In the genomic region with DNA sequence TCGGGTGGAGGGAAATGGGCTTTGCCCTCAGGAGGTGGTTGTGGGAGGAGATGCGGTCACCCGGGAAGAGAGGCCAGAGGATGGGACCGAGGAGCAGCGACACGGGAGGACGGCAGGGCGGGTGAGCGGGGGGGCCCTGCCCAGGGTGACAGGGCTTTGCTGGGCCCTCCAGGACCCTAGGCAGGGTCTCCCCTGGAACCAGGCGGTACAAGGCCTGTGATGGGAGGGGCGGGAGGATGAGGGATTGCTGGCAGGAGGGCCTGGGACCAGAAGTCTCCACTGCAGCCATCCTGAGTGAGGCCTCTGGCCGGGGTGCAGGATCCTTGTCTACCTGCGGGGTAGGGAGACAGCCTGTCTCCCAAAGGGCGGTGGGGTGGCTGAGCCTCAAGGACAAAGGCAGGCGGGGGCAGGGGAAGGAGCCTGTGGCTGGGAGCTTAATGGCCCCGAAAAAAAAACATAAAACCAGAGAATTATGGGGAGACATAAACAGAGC, we compare ENCODE assay signal across 21 cellular contexts.
DNase-seq lines count a peak whose midpoint lies in the region; ATAC-seq, FAIRE-seq and TF ChIP-seq lines count a peak whose summit lies in the region.
"Had no signal": no experiment of that assay in that cellular context is flagged by ENCODE, and none has a peak within 500 bp of the region (broad histone marks: within the 10 kb centered on the region; RNA-seq: fewer than 3 reads in every experiment).

No MANE protein-coding gene starts in this region.

- TF ChIP-seq RAD21 in HepG2 (CRISPR knock-in tag; IDR thresholded peaks at IDR 0.05): no peak

- intact Hi-C loops in HepG2 (cut with micrococcal nuclease; ENCODE audit: unreplicated experiment) (no loop called here), right lobe of liver (cut with DNase I) (no loop called here), vagina (cut with DNase I) (no loop called here), lower leg skin (cut with DNase I; ENCODE audit: low total_unique reads) (no loop called here)

- DNase-seq in HepG2 (ENCODE audit: low spot score): no peak
- no peak for DNase-seq in right lobe of liver
- no peak for DNase-seq in endodermal cell
- no peak for DNase-seq in neuronal stem cell (ENCODE audit: low spot score)
- DNase-seq in vagina (ENCODE audit: extremely low spot score in 2 of 2): no peak
- DNase-seq in lower leg skin (ENCODE audit: low spot score in 2 of 2): no peak
- no peak for DNase-seq in NCI-H69 (lab: John Stamatoyannopoulos, UW)
- DNase-seq: activated CD4-positive, alpha-beta T cell treated with anti-CD3 and anti-CD28 coated beads for 1 hour; activated gamma-delta T cell; anterior cingulate cortex; COR-L47; hippocampal formation; KBM-7; left colon; NCI-H1105; NCI-H446 treated with DMSO at 0.1 percent for 48 hours; SJCRH30; stimulated activated CD4-positive, alpha-beta T cell treated with anti-CD3 and anti-CD28 coated beads, Interleukin-1b, Interleukin-23, amount 100 ng/mL, for 48 hours; T-helper 9 cell had no signal

- H3K4me3 Mint-ChIP-seq in endodermal cell: no peak overlapping the region

- H3K27me3 ChIP-seq in HepG2 (ENCODE audit: control insufficient read depth in 1 of 2, insufficient read depth in 2 of 2, low read length in 2 of 2) (no peaks in the 10 kb centered on the region), right lobe of liver (no peaks in the 10 kb centered on the region), endodermal cell (ENCODE audit: control insufficient read depth, insufficient read depth, low read length, poor library complexity, severe bottlenecking) (no peaks in the 10 kb centered on the region), neuronal stem cell (ENCODE audit: control insufficient read depth in 3 of 3, insufficient read depth in 3 of 3, low read depth in 1 of 3, low read length in 3 of 3) (no peaks in the 10 kb centered on the region), vagina (no peaks in the 10 kb centered on the region)
- H3K27me3 ChIP-seq: SJCRH30 had no signal

- TF ChIP-seq EP300 in HepG2 (IDR thresholded peaks at IDR 0.05; ENCODE audit: low read depth in 2 of 2, low read length in 2 of 2): no peak
- TF ChIP-seq EP300 in HepG2 (CRISPR knock-in tag; IDR thresholded peaks at IDR 0.05; ENCODE audit: borderline replicate concordance): no peak

- peaks cover 5% of the 10 kb centered on the region for H3K36me3 Mint-ChIP-seq in endodermal cell (ENCODE audit: low read depth)

- H3K23ac ChIP-seq in neuronal stem cell (ENCODE audit: low read depth, low read length, poor library complexity): no peak overlapping the region

- H2BK15ac ChIP-seq in neuronal stem cell (ENCODE audit: low read length): no peak overlapping the region

- in situ Hi-C loops in HepG2 (cut with HindIII; ENCODE audit: extremely low pct_ligation_motif_present, low pct_unique_long_range_greater_than_20kb): no loop called here

- H4K91ac ChIP-seq in neuronal stem cell (ENCODE audit: low read depth, low read length, poor library complexity): no peak overlapping the region

- peaks cover 13% of the 10 kb centered on the region; the same call in 1 of the 2 replicates for H3K4me1 ChIP-seq in HepG2 (ENCODE audit: insufficient read depth, low read length)
- H3K4me1 ChIP-seq in right lobe of liver: peaks cover 0 to 3% (median 0%) of the 10 kb centered on the region in 4 donors
- H3K4me1 ChIP-seq in endodermal cell (ENCODE audit: control insufficient read depth, insufficient read depth, low read length): peaks cover 4% of the 10 kb centered on the region
- H3K4me1 ChIP-seq in neuronal stem cell (ENCODE audit: control insufficient read depth in 2 of 2, insufficient read depth in 1 of 2, low read depth in 1 of 2, low read length in 2 of 2): peaks cover 52 to 55% of the 10 kb centered on the region in 2 donors
- H3K4me1 ChIP-seq in vagina: peaks cover 78% of the 10 kb centered on the region

- H3K4ac ChIP-seq in neuronal stem cell (ENCODE audit: low read length): no peak overlapping the region

- TF ChIP-seq CTCF in HepG2 (CRISPR knock-in tag; IDR thresholded peaks at IDR 0.05): no peak
- no peak for TF ChIP-seq CTCF in right lobe of liver (IDR thresholded peaks at IDR 0.05)
- peak; percentile 40 for TF ChIP-seq CTCF in endodermal cell (conservative IDR thresholded peaks at IDR 0.05)
- TF ChIP-seq CTCF in vagina (IDR thresholded peaks at IDR 0.05): no peak
- no peak for TF ChIP-seq CTCF in lower leg skin (IDR thresholded peaks at IDR 0.05)

- H3K4me1 Mint-ChIP-seq in endodermal cell: peaks cover 5% of the 10 kb centered on the region

- TF ChIP-seq POLR2A in HepG2 (IDR thresholded peaks at IDR 0.05; ENCODE audit: insufficient read depth in 1 of 2, low read depth in 2 of 2, low read length in 2 of 2): no peak
- no peak for TF ChIP-seq POLR2A in right lobe of liver (IDR thresholded peaks at IDR 0.05)
- no peak for TF ChIP-seq POLR2A in vagina (IDR thresholded peaks at IDR 0.05)
- no peak for TF ChIP-seq POLR2A in lower leg skin (IDR thresholded peaks at IDR 0.05)

- H3K18ac ChIP-seq in neuronal stem cell (ENCODE audit: low read length): peak overlapping the region; percentile 92

- H3K79me2 ChIP-seq in HepG2 (ENCODE audit: insufficient read depth, low read length): no peaks in the 10 kb centered on the region

- H3K9me3 Mint-ChIP-seq in endodermal cell: no peaks in the 10 kb centered on the region

- BruUV-seq in HepG2 (replicated peaks; lab: Mats Ljungman, UMichigan): no TSS peak

- CTCF ChIA-PET in HepG2 (lab: Yijun Ruan, JAX; ENCODE audit: low intra/inter-chr PET ratio, low total read pairs): no interaction called here

- H3K4me3 ChIP-seq in HepG2 (replicated peaks in 1 of 3; ENCODE audit: insufficient read depth in 1 of 3, low read depth in 2 of 3, low read length in 3 of 3): no peak overlapping the region
- H3K4me3 ChIP-seq in right lobe of liver: no peak overlapping the region
- H3K4me3 ChIP-seq in endodermal cell (ENCODE audit: low read length): no peak overlapping the region
- no peak overlapping the region for H3K4me3 ChIP-seq in neuronal stem cell (ENCODE audit: low read length in 2 of 2)
- H3K4me3 ChIP-seq in vagina: no peak overlapping the region
- H3K4me3 ChIP-seq in lower leg skin (ENCODE audit: low read depth, poor library complexity, severe bottlenecking): no peak overlapping the region
- H3K4me3 ChIP-seq: SJCRH30 had no signal

- peaks cover 11% of the 10 kb centered on the region; the same call in 1 of the 2 replicates for H4K20me1 ChIP-seq in HepG2 (ENCODE audit: insufficient read depth, low read length)

- FAIRE-seq in HepG2 (lab: Jason Lieb, UNC): no peak

- H4K8ac ChIP-seq in neuronal stem cell (ENCODE audit: low read depth, low read length): no peak overlapping the region

- no peak overlapping the region for H2AFZ ChIP-seq in HepG2 (ENCODE audit: low read length)
- H2AFZ ChIP-seq in neuronal stem cell (ENCODE audit: low read length): no peak overlapping the region

- ATAC-seq in HepG2 (peak; percentile 18; the same call in 1 of the 3 replicates), right lobe of liver (no peak), GM21717 (IDR thresholded peaks at IDR 0.05; ENCODE audit: unreplicated experiment) (no peak)
- ATAC-seq: left colon had no signal

- H2AK5ac ChIP-seq in neuronal stem cell (ENCODE audit: low read depth, low read length): peak overlapping the region; percentile 82

- H3K36me3 ChIP-seq in HepG2 (replicated peaks in 1 of 2; ENCODE audit: control insufficient read depth in 1 of 2, insufficient read depth in 2 of 2, low read length in 2 of 2) (peaks cover 0 to 8% of the 10 kb centered on the region in 2 experiments; a peak in 2 of 5 replicates), right lobe of liver (no peaks in the 10 kb centered on the region), endodermal cell (ENCODE audit: control insufficient read depth, insufficient read depth, low read length) (peaks cover 3% of the 10 kb centered on the region), neuronal stem cell (replicated peaks in 1 of 2; ENCODE audit: control insufficient read depth in 2 of 2, insufficient read depth in 2 of 2, low read length in 2 of 2) (peaks cover 0 to 7% of the 10 kb centered on the region in 2 donors), vagina (no peaks in the 10 kb centered on the region)
- H3K36me3 ChIP-seq: SJCRH30 had no signal

- 75% methylated on average over 14 of the region's 16 CpGs for WGBS in HepG2 (ENCODE audit: low lambda C conversion rate)
- WGBS in right lobe of liver (ENCODE audit: insufficient coverage, low coverage, low lambda C conversion rate, missing lambda C conversion rate): 66% methylated on average over 8 of the region's 16 CpGs
- WGBS in endodermal cell (ENCODE audit: insufficient coverage in 1 of 2, insufficient read length in 1 of 2), 2 experiments: 87 to 91% methylated on average over 13 to 16 of the region's 16 CpGs
- no CpG with 5 or more reads among the region's 16 CpGs for WGBS in neuronal stem cell (ENCODE audit: extremely low coverage in 2 of 2, insufficient read length in 2 of 2, insufficient replicate concordance in 1 of 2), 2 donors
- WGBS in lower leg skin, 2 donors: 80 to 91% methylated on average over 16 of the region's 16 CpGs

- peaks cover 3% of the 10 kb centered on the region for H3K27me3 Mint-ChIP-seq in endodermal cell (ENCODE audit: insufficient read depth)

- no peak overlapping the region for H2BK120ac ChIP-seq in neuronal stem cell (ENCODE audit: low read depth, low read length)

- H3K27ac ChIP-seq in HepG2 (ENCODE audit: extremely low read length, insufficient read depth, low read length): no peak overlapping the region
- no peak overlapping the region for H3K27ac ChIP-seq in right lobe of liver
- peak overlapping the region; percentile 51 for H3K27ac ChIP-seq in endodermal cell (ENCODE audit: low read depth, low read length)
- no peak overlapping the region for H3K27ac ChIP-seq in neuronal stem cell (replicated peaks; ENCODE audit: low read length)
- peak overlapping the region; percentile 61 for H3K27ac ChIP-seq in vagina
- H3K27ac ChIP-seq: HL-60, SJCRH30 had no signal

- POLR2A ChIA-PET in HepG2 (lab: Yijun Ruan, JAX): no interaction called here

- H3K9ac ChIP-seq in HepG2 (ENCODE audit: insufficient read depth, low read depth, low read length): no peak overlapping the region
- H3K9ac ChIP-seq in endodermal cell (ENCODE audit: extremely low read depth, low read length, poor library complexity, severe bottlenecking): no peak overlapping the region
- H3K9ac ChIP-seq in neuronal stem cell (ENCODE audit: low read depth, low read length, poor library complexity): peak overlapping the region; percentile 17

- peak overlapping the region; percentile 44 for H3K27ac Mint-ChIP-seq in endodermal cell

- peak overlapping the region; percentile 94 for H3K14ac ChIP-seq in neuronal stem cell (ENCODE audit: low read length)

- no peak overlapping the region for H2BK12ac ChIP-seq in neuronal stem cell (ENCODE audit: low read length)

- H3K9me3 ChIP-seq in HepG2 (ENCODE audit: low read length): no peaks in the 10 kb centered on the region
- no peaks in the 10 kb centered on the region for H3K9me3 ChIP-seq in right lobe of liver
- H3K9me3 ChIP-seq in endodermal cell (ENCODE audit: control insufficient read depth, low read length): no peaks in the 10 kb centered on the region
- H3K9me3 ChIP-seq in neuronal stem cell (replicated peaks in 1 of 2; ENCODE audit: control insufficient read depth in 2 of 2, insufficient read depth in 1 of 2, low read depth in 1 of 2, low read length in 2 of 2): no peaks in the 10 kb centered on the region
- H3K9me3 ChIP-seq in vagina: no peaks in the 10 kb centered on the region
- H3K9me3 ChIP-seq: SJCRH30 had no signal

- H3K4me2 ChIP-seq in HepG2 (ENCODE audit: low read depth, low read length): no peak overlapping the region
- H3K4me2 ChIP-seq in neuronal stem cell (ENCODE audit: insufficient read depth, low read length, poor library complexity, severe bottlenecking): no peak overlapping the region

- H2BK5ac ChIP-seq in neuronal stem cell (ENCODE audit: low read length): peak overlapping the region; percentile 17

- peaks cover 18% of the 10 kb centered on the region for H3K79me1 ChIP-seq in neuronal stem cell (ENCODE audit: low read depth, low read length)

Comparison
In these comparisons a context has a peak if more than half of its experiments do, and no peak if none do; other contexts are left out.
1. H3K27ac ChIP-seq: peak in endodermal cell (single experiment) and vagina (single experiment); none in HepG2 (single experiment), right lobe of liver (0 of 3) and neuronal stem cell (single experiment).